ENCODE assay signal across 8 cellular contexts in genomic region chr16:73056911-73057310, GRCh38. TPM values are rescaled to one million over a fixed set of nuclear protein-coding genes. Genes with fewer than 3 reads are reported as not detected.
DNase-seq lines count a peak whose midpoint lies in the region; ATAC-seq, FAIRE-seq and TF ChIP-seq lines count a peak whose summit lies in the region.

No MANE protein-coding gene starts in this region.

- ATAC-seq in IMR-90 (ENCODE audit: low read depth) (no peak), GM18868 (IDR thresholded peaks at IDR 0.05; ENCODE audit: unreplicated experiment) (no peak), mucosa of descending colon (no peak)

- TF ChIP-seq RAD21 in IMR-90 (IDR thresholded peaks at IDR 0.05; ENCODE audit: low read length), result no peak

- peak overlapping the region; percentile 69 for H3K14ac ChIP-seq in IMR-90 (replicated peaks; ENCODE audit: low read depth, low read length)

- TSS peak; percentile 58 for BruUV-seq in IMR-90 (replicated peaks; lab: Mats Ljungman, UMichigan)

- H4K8ac ChIP-seq in IMR-90 (ENCODE audit: low read depth in 2 of 2, low read length in 2 of 2), result peak overlapping the region; percentile 27 to 55; a peak in 3 of 4 replicates

- no peaks in the 10 kb centered on the region for H3K27me3 ChIP-seq in IMR-90 (ENCODE audit: control insufficient read depth, insufficient read depth, low read length)
- H3K27me3 ChIP-seq in breast epithelium, result peaks cover 0 to 5% of the 10 kb centered on the region in 2 donors
- peaks cover 10% of the 10 kb centered on the region for H3K27me3 ChIP-seq in mucosa of stomach (ENCODE audit: control insufficient read depth, insufficient read depth, low read length)

- in situ Hi-C loops in IMR-90 (cut with MboI; ENCODE audit: low sequenced_read_pairs), result loop anchor here (10.0 to 25.0 kb wide), 2 partner anchors 212 to 1230 kb away; partner anchors contain the start of gene PSMD7

- H2BK20ac ChIP-seq in IMR-90 (ENCODE audit: low read depth, low read length), result 0 out of 2 replicates have a peak overlapping the region, but pooled peaks have one; percentile 81

- H4K5ac ChIP-seq in IMR-90 (ENCODE audit: low read depth, low read length), result peak overlapping the region; percentile 33; the same call in 1 of the 2 replicates

- peak overlapping the region; percentile 37; the same call in 2 of the 3 replicates for H2BK15ac ChIP-seq in IMR-90 (ENCODE audit: low read depth, low read length)

- H3K4me1 ChIP-seq in IMR-90 (ENCODE audit: control insufficient read depth, insufficient read depth, low read length) (peaks cover 28% of the 10 kb centered on the region), breast epithelium (peaks cover 0 to 6% of the 10 kb centered on the region in 2 donors), mucosa of stomach (ENCODE audit: control insufficient read depth, insufficient read depth, low read length) (peaks cover 43% of the 10 kb centered on the region), mucosa of descending colon (ENCODE audit: low read depth) (peaks cover 31% of the 10 kb centered on the region)

- peak overlapping the region; percentile 84; the same call in 1 of the 2 replicates for H3K4ac ChIP-seq in IMR-90 (ENCODE audit: low read depth, low read length)

- H3K4me2 ChIP-seq in IMR-90 (ENCODE audit: low read depth, low read length), result peak overlapping the region; percentile 99

- no CpG with 5 or more reads among the region's 6 CpGs for WGBS in IMR-90 (ENCODE audit: extremely low coverage in 2 of 2, insufficient read length in 1 of 2), 2 experiments

- POLR2A ChIA-PET in IMR-90 (lab: Charles Lee; ENCODE audit: unreplicated experiment), result interaction anchor here (0.5 to 0.9 kb wide), 4 partner anchors 43 to 1582 kb away, joined by 3 to 7 read pairs (median 4); no protein-coding TSS in a partner anchor

- peak overlapping the region; percentile 92; the same call in 1 of the 2 replicates for H3K27ac ChIP-seq in IMR-90 (ENCODE audit: insufficient read depth, low read length)
- H3K27ac ChIP-seq in breast epithelium, result peak overlapping the region; percentile 64 to 85

- H3K36me3 ChIP-seq in IMR-90 (ENCODE audit: control insufficient read depth, insufficient read depth, low read length), result no peaks in the 10 kb centered on the region
- no peaks in the 10 kb centered on the region for H3K36me3 ChIP-seq in breast epithelium
- no peaks in the 10 kb centered on the region for H3K36me3 ChIP-seq in mucosa of stomach (ENCODE audit: control insufficient read depth, insufficient read depth, low read length)
- no peaks in the 10 kb centered on the region for H3K36me3 ChIP-seq in mucosa of descending colon (ENCODE audit: low read depth)

- no peak for TF ChIP-seq POLR2A in IMR-90 (IDR thresholded peaks at IDR 0.05; ENCODE audit: low read depth, low read length)
- no peak for TF ChIP-seq POLR2A in breast epithelium (IDR thresholded peaks at IDR 0.05)

- peak overlapping the region; percentile 61 for H3K56ac ChIP-seq in IMR-90 (ENCODE audit: extremely low read depth, insufficient read depth, low read length)

- H3K9ac ChIP-seq in IMR-90 (ENCODE audit: low read depth, low read length) (peak overlapping the region; percentile 97), mucosa of stomach (ENCODE audit: low read length) (peak overlapping the region; percentile 80)

- H3K79me1 ChIP-seq in IMR-90 (ENCODE audit: low read depth in 1 of 2, low read length in 2 of 2), result peaks cover 16 to 44% of the 10 kb centered on the region in 2 experiments; a peak in 3 of 4 replicates

- TF ChIP-seq CTCF in AG09309 (IDR thresholded peaks at IDR 0.05; ENCODE audit: control insufficient read depth, insufficient read depth, low read depth, low read length, missing control alignments) (no peak), IMR-90 (conservative IDR thresholded peaks at IDR 0.05; ENCODE audit: low read depth, low read length) (no peak), breast epithelium (IDR thresholded peaks at IDR 0.05) (no peak), D721Med (IDR thresholded peaks at IDR 0.05; ENCODE audit: insufficient read depth, missing control alignments) (no peak), mucosa of descending colon (IDR thresholded peaks at IDR 0.05) (no peak)

- H3K18ac ChIP-seq in IMR-90 (ENCODE audit: low read depth, low read length), result peak overlapping the region; percentile 91

- CTCF ChIA-PET in IMR-90 (lab: Yijun Ruan, JAX), result interaction anchor here (0.6 to 1.6 kb wide), 2 partner anchors 222 to 224 kb away, joined by 3 to 4 read pairs; no protein-coding TSS in a partner anchor

- no peak for FAIRE-seq in D721Med (lab: Jason Lieb, UNC)

- peak overlapping the region; percentile 89 for H3K23ac ChIP-seq in IMR-90 (ENCODE audit: low read depth, low read length)

- no peaks in the 10 kb centered on the region for H3K9me1 ChIP-seq in IMR-90 (ENCODE audit: insufficient read depth, low read length)

- no peak overlapping the region for H2AK9ac ChIP-seq in IMR-90 (replicated peaks; ENCODE audit: low read depth, low read length, poor library complexity)

- intact Hi-C loops in IMR-90 (cut with micrococcal nuclease), result loop anchor here (1.0 to 10.0 kb wide), 6 partner anchors 115 to 932 kb away; no protein-coding TSS in a partner anchor
- intact Hi-C loops in breast epithelium (cut with DNase I; ENCODE audit: low total_unique reads), result no loop called here
- intact Hi-C loops in mucosa of descending colon (cut with DNase I, micrococcal nuclease), result loop anchor here in 1 of 2 donors (10.0 kb wide), 1 partner anchor 222 kb away; no protein-coding TSS in a partner anchor

- peak overlapping the region; percentile 69 for H3K4me3 ChIP-seq in AG09309 (ENCODE audit: control insufficient read depth, low read depth, low read length)
- peak overlapping the region; percentile 82 for H3K4me3 ChIP-seq in IMR-90 (ENCODE audit: insufficient read depth, low read depth, low read length)
- H3K4me3 ChIP-seq in breast epithelium, result peak overlapping the region; percentile 69 to 90 (median 75)
- H3K4me3 ChIP-seq in mucosa of stomach (ENCODE audit: low read length), result peak overlapping the region; percentile 38
- H3K4me3 ChIP-seq in mucosa of descending colon, result no peak overlapping the region

- peak overlapping the region; percentile 82 for H2BK120ac ChIP-seq in IMR-90 (ENCODE audit: low read depth, low read length)

- peak overlapping the region; percentile 76 for H2BK5ac ChIP-seq in IMR-90 (ENCODE audit: low read depth, low read length, poor library complexity, severe bottlenecking)

- peak overlapping the region; percentile 14; the same call in 1 of the 2 replicates for H4K91ac ChIP-seq in IMR-90 (ENCODE audit: insufficient read depth, low read depth, low read length)

- no peak overlapping the region for H2AFZ ChIP-seq in IMR-90 (replicated peaks; ENCODE audit: low read length, poor library complexity)

- no peaks in the 10 kb centered on the region for H4K20me1 ChIP-seq in IMR-90 (ENCODE audit: insufficient read depth, low read length)

- dilution Hi-C loops in IMR-90 (cut with HindIII; ENCODE audit: low sequenced_read_pairs, unreplicated experiment), result no loop called here

- H3K9me3 ChIP-seq in IMR-90 (ENCODE audit: control insufficient read depth, insufficient read depth, low read length) (no peaks in the 10 kb centered on the region), breast epithelium (no peaks in the 10 kb centered on the region), mucosa of stomach (ENCODE audit: control insufficient read depth, low read length) (no peaks in the 10 kb centered on the region), mucosa of descending colon (no peaks in the 10 kb centered on the region)

- no peak for DNase-seq in AG09309 (ENCODE audit: low read depth)
- no peak for DNase-seq in IMR-90
- DNase-seq in breast epithelium (ENCODE audit: low spot score in 2 of 2), result no peak
- no peak for DNase-seq in COR-L47 (lab: John Stamatoyannopoulos, UW)
- no peak for DNase-seq in D721Med (ENCODE audit: insufficient read length, low spot score)
- DNase-seq in mucosa of descending colon, result no peak

- H2AK5ac ChIP-seq in IMR-90 (ENCODE audit: low read depth, low read length), result peak overlapping the region; percentile 70; the same call in 1 of the 2 replicates

TF ChIP-seq in IMR-90, 13 proteins besides CTCF, POLR2A, EP300 and RAD21 (continues in another document):
- TF ChIP-seq MAFK (IDR thresholded peaks at IDR 0.05; ENCODE audit: low read depth, low read length), result no peak
- TF ChIP-seq CHD1 (IDR thresholded peaks at IDR 0.05; ENCODE audit: low read depth, low read length), result no peak
- no peak for TF ChIP-seq MXI1 (IDR thresholded peaks at IDR 0.05; ENCODE audit: borderline replicate concordance, low read depth, low read length)
- TF ChIP-seq FOS (IDR thresholded peaks at IDR 0.05; ENCODE audit: low read depth, low read length), result no peak
- no peak for TF ChIP-seq RFX5 (IDR thresholded peaks at IDR 0.05; ENCODE audit: low read depth, low read length)
- TF ChIP-seq MAZ (IDR thresholded peaks at IDR 0.05; ENCODE audit: borderline replicate concordance, low read depth, low read length), result no peak
- no peak for TF ChIP-seq CEBPB (IDR thresholded peaks at IDR 0.05; ENCODE audit: low read depth, low read length)
- no peak for TF ChIP-seq USF2 (IDR thresholded peaks at IDR 0.05; ENCODE audit: low read depth, low read length)
- TF ChIP-seq BHLHE40 (IDR thresholded peaks at IDR 0.05; ENCODE audit: low read depth, low read length), result no peak
- no peak for TF ChIP-seq ELK1 (IDR thresholded peaks at IDR 0.05; ENCODE audit: borderline replicate concordance, low read depth, low read length)
- TF ChIP-seq RCOR1 (IDR thresholded peaks at IDR 0.05; ENCODE audit: insufficient replicate concordance, low read length), result no peak

RNA-seq across cellular contexts. Expression of gene ZFHX3, which starts 9.0 kb away (rescaled TPM):
- 1.4 and 2.2 TPM in 2 replicates for total RNA-seq in IMR-90 (2012; rRNA removed)
- 1.7 and 2.0 TPM in 2 replicates for polyA plus RNA-seq in IMR-90 (2012; rRNA removed)
- polyA plus RNA-seq in IMR-90 (2012; cell fraction: cytosol; rRNA removed), result 0.78 and 1.1 TPM in 2 replicates
- polyA plus RNA-seq in IMR-90 (2012; cell fraction: nucleus; rRNA removed; ENCODE audit: low replicate concordance), result 1.9 and 2.8 TPM in 2 replicates
- 10 to 100 TPM; 10.8 to 36.0 (median 11.8) TPM for total RNA-seq in breast epithelium
- total RNA-seq in mucosa of descending colon, result 10 to 100 TPM; 13.8 to 36.0 (median 15.5) TPM
